Comparison of ENCODE assay signal across 39 cellular contexts in the genomic region with DNA sequence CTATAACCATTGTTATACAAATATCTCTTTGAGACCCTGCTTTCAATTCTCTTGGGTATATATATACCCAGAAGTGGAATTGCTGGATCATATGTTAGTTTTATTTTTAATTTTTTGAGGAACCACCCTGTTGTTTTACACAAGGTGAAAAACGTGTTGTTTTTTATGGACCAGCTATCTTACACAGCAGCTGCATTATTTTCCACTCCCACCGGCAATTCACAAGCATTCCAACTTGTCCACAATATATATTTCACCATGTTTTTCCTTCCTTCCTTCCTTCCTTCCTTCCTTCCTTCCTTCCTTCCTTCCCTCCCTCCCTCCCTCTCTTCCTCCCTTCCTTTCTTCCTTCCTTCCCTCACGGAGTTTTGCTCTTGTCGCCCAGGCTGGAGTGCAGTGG. TPM values are rescaled to one million over a fixed set of nuclear protein-coding genes. Genes with fewer than 3 reads are reported as not detected.
"Had no signal": no experiment of that assay in that cellular context is flagged by ENCODE, and none has a peak within 500 bp of the region (broad histone marks: within the 10 kb centered on the region; RNA-seq: fewer than 3 reads in every experiment).

No MANE protein-coding gene starts in this region.

- H3K9ac ChIP-seq: KMS-11 had no signal

- H3K27ac ChIP-seq: KMS-11 had no signal

- H3K36me3 ChIP-seq: MG63 had no signal

- DNase-seq: Karpas-422, Kasumi-1, MG63, MM.1S, MV-4-11, NCI-H1048, NCI-H1092, NCI-H1092 treated with DMSO at 0.1 percent for 48 hours, NCI-H1105, NCI-H1105 treated with DMSO at 0.1 percent for 48 hours, NCI-H1417, NCI-H1417 treated with DMSO at 0.1 percent for 48 hours, NCI-H1436, NCI-H1436 treated with DMSO at 0.1 percent for 48 hours, NCI-H1694, NCI-H1694 treated with DMSO at 0.1 percent for 48 hours, NCI-H187, NCI-H187 treated with DMSO at 0.1 percent for 48 hours, NCI-H1930, NCI-H2029, NCI-H2029 treated with DMSO at 0.1 percent for 48 hours, NCI-H2081, NCI-H2081 treated with DMSO at 0.1 percent for 48 hours, NCI-H2107, NCI-H2171, NCI-H2171 treated with DMSO at 0.1 percent for 48 hours, NCI-H2227 treated with DMSO at 0.1 percent for 48 hours, NCI-H226, NCI-H345, NCI-H446, NCI-H446 treated with DMSO at 0.1 percent for 48 hours, NCI-H510A, NCI-H510A treated with DMSO at 0.1 percent for 48 hours, NCI-H524 had no signal

- H3K27me3 ChIP-seq: MG63 had no signal

- H3K4me3 ChIP-seq: MG63 had no signal

RNA-seq across cellular contexts. Expression of a gene that starts 6.3 kb away (rescaled TPM):
- total RNA-seq: LHCN-M2, M059J, MCF 10A, NCI-H460 had no signal
